In genomic region chr16:77784441-77785356, GRCh38 we compare ENCODE assay signal across 14 cellular contexts. TPM values are rescaled to one million over a fixed set of nuclear protein-coding genes. Genes with fewer than 3 reads are reported as not detected.
DNase-seq lines count a peak whose midpoint lies in the region; ATAC-seq and TF ChIP-seq lines count a peak whose summit lies in the region.
"Had no signal": no experiment of that assay in that cellular context is flagged by ENCODE, and none has a peak within 500 bp of the region (broad histone marks: within the 10 kb centered on the region; RNA-seq: fewer than 3 reads in every experiment).

No MANE protein-coding gene starts in this region.

- H3K4me3 ChIP-seq in ascending aorta (no peak overlapping the region), mesenchymal stem cell (ENCODE audit: insufficient read depth in 1 of 2, low read depth in 1 of 2, low read length in 2 of 2) (no peak overlapping the region)
- H3K4me3 ChIP-seq: right atrium auricular region had no signal

- no peaks in the 10 kb centered on the region for H3K36me3 ChIP-seq in ascending aorta
- H3K36me3 ChIP-seq in mesenchymal stem cell (ENCODE audit: control insufficient read depth in 1 of 2, insufficient read depth in 2 of 2, low read depth in 1 of 2, low read length in 2 of 2), result no peaks in the 10 kb centered on the region
- H3K36me3 ChIP-seq: right atrium auricular region had no signal

- TF ChIP-seq CTCF in CD14-positive monocyte (IDR thresholded peaks at IDR 0.05) (peak; percentile 33), GM13977 (IDR thresholded peaks at IDR 0.05; ENCODE audit: extremely low read depth, insufficient read depth, missing control alignments) (peak; percentile 20), ascending aorta (IDR thresholded peaks at IDR 0.05) (peak in 2 of 3 experiments; percentile 22 to 44)

- no peak overlapping the region for H2AFZ ChIP-seq in mesenchymal stem cell (ENCODE audit: low read depth, low read length)

- no peak overlapping the region for H3K9ac ChIP-seq in mesenchymal stem cell (ENCODE audit: low read length)

- no peak overlapping the region for H3K27ac ChIP-seq in ascending aorta
- H3K27ac ChIP-seq in mesenchymal stem cell (ENCODE audit: low read length, poor library complexity, severe bottlenecking), result no peak overlapping the region
- H3K27ac ChIP-seq: right atrium auricular region had no signal

- no peak overlapping the region for H2BK120ac ChIP-seq in mesenchymal stem cell (ENCODE audit: low read depth, low read length)

- no peak overlapping the region for H3K27ac Mint-ChIP-seq in CD14-positive monocyte
- H3K27ac Mint-ChIP-seq: activated CD4-positive, alpha-beta T cell treated with anti-CD3 and anti-CD28 coated beads, Interleukin-2, amount 10 ng/mL, durations not matched to agents 7 days and 5 days; activated T-helper 2 cell treated with anti-CD3 and anti-CD28 coated beads, Interferon-gamma antibody, Interleukin-2, Interleukin-4, amounts not matched to agents 10 μg/mL and 5 μg/mL and 100 μg/mL, durations not matched to agents 14 hours and 24 hours and 36 hours had no signal

- 93% methylated on average over 36 of the region's 38 CpGs for WGBS in mesenchymal stem cell

- in situ Hi-C loops in GM13977 (cut with MboI; ENCODE audit: low pct_unique_long_range_greater_than_20kb, low sequenced_read_pairs, unreplicated experiment), result no loop called here

- no peak overlapping the region for H2AK5ac ChIP-seq in mesenchymal stem cell (ENCODE audit: low read length, severe bottlenecking)

- intact Hi-C loops in CD14-positive monocyte (cut with micrococcal nuclease) (no loop called here), ascending aorta (cut with DNase I) (loop anchor here (5.0 to 10.0 kb wide), 4 partner anchors 107 to 320 kb away; no protein-coding TSS in a partner anchor)

- H3K36me3 Mint-ChIP-seq in CD14-positive monocyte, result peaks cover 0 to 3% of the 10 kb centered on the region in 2 donors

- no peaks in the 10 kb centered on the region for H3K27me3 ChIP-seq in ascending aorta
- peaks cover 36 to 40% of the 10 kb centered on the region in 2 experiments for H3K27me3 ChIP-seq in mesenchymal stem cell (ENCODE audit: control insufficient read depth in 1 of 2, insufficient read depth in 1 of 2, low read length in 2 of 2)
- H3K27me3 ChIP-seq: right atrium auricular region had no signal

- H4K8ac ChIP-seq in mesenchymal stem cell (ENCODE audit: low read length), result peak overlapping the region; percentile 16

- peaks cover 8% of the 10 kb centered on the region for H3K4me1 Mint-ChIP-seq in CD14-positive monocyte

- no peak overlapping the region for H3K23ac ChIP-seq in mesenchymal stem cell (ENCODE audit: low read length in 2 of 2)

- H3K9me3 ChIP-seq in ascending aorta, result no peaks in the 10 kb centered on the region
- H3K9me3 ChIP-seq in mesenchymal stem cell (ENCODE audit: control insufficient read depth, low read length), result no peaks in the 10 kb centered on the region
- H3K9me3 ChIP-seq: right atrium auricular region had no signal

- no peak overlapping the region for H3K4me3 Mint-ChIP-seq in CD14-positive monocyte
- H3K4me3 Mint-ChIP-seq: activated CD4-positive, alpha-beta T cell treated with anti-CD3 and anti-CD28 coated beads, Interleukin-2, amount 10 ng/mL, durations not matched to agents 7 days and 5 days had no signal

- H3K4me1 ChIP-seq in ascending aorta (peaks cover 0 to 11% of the 10 kb centered on the region in 2 donors), mesenchymal stem cell (ENCODE audit: control insufficient read depth, insufficient read depth, low read depth, low read length) (peaks cover 13% of the 10 kb centered on the region)

- no peak overlapping the region for H3K18ac ChIP-seq in mesenchymal stem cell (ENCODE audit: low read depth in 1 of 2, low read length in 2 of 2)

- H3K14ac ChIP-seq in mesenchymal stem cell (ENCODE audit: low read length in 2 of 2), result no peak overlapping the region

- peaks cover 35 to 37% (median 36%) of the 10 kb centered on the region in 3 donors for H3K27me3 Mint-ChIP-seq in CD14-positive monocyte (ENCODE audit: low read depth in 3 of 3)

- no peaks in the 10 kb centered on the region for H3K79me1 ChIP-seq in mesenchymal stem cell (replicated peaks; ENCODE audit: low read length, poor library complexity, severe bottlenecking)

- H3K9me3 Mint-ChIP-seq in CD14-positive monocyte, result peaks cover 0 to 8% (median 6%) of the 10 kb centered on the region in 7 donors
- H3K9me3 Mint-ChIP-seq: activated CD4-positive, alpha-beta T cell treated with anti-CD3 and anti-CD28 coated beads, Interleukin-2, amount 10 ng/mL, durations not matched to agents 7 days and 5 days; activated T-helper 2 cell treated with anti-CD3 and anti-CD28 coated beads, Interferon-gamma antibody, Interleukin-2, Interleukin-4, amounts not matched to agents 10 μg/mL and 5 μg/mL and 100 μg/mL, durations not matched to agents 14 hours and 24 hours and 36 hours had no signal

- no peak for ATAC-seq in HG02938 (IDR thresholded peaks at IDR 0.05; ENCODE audit: unreplicated experiment)
- no peak for ATAC-seq in GM18520 (IDR thresholded peaks at IDR 0.05; ENCODE audit: unreplicated experiment)
- no peak for ATAC-seq in HG03095 (IDR thresholded peaks at IDR 0.05; ENCODE audit: unreplicated experiment)

- H4K91ac ChIP-seq in mesenchymal stem cell (ENCODE audit: low read length), result peak overlapping the region; percentile 46

- H3K4me2 ChIP-seq in mesenchymal stem cell (ENCODE audit: low read length, poor library complexity, severe bottlenecking), result no peak overlapping the region

- H2BK15ac ChIP-seq in mesenchymal stem cell (ENCODE audit: low read depth, poor library complexity, severe bottlenecking), result peak overlapping the region; percentile 5

- no peak overlapping the region for H3K4ac ChIP-seq in mesenchymal stem cell (ENCODE audit: low read depth in 1 of 2, low read length in 2 of 2)

- no peak overlapping the region for H2BK5ac ChIP-seq in mesenchymal stem cell (ENCODE audit: low read depth, low read length, poor library complexity, severe bottlenecking)

- H2BK12ac ChIP-seq in mesenchymal stem cell (ENCODE audit: low read length in 2 of 2), result no peak overlapping the region

- DNase-seq in CD14-positive monocyte (ENCODE audit: low spot score), result no peak
- no peak for DNase-seq in GM13977 (ENCODE audit: low spot score)
- DNase-seq in ascending aorta (ENCODE audit: low spot score in 2 of 2), result no peak
- no peak for DNase-seq in mesenchymal stem cell
- no peak for DNase-seq in NCI-H1694 treated with DMSO at 0.1 percent for 48 hours (lab: John Stamatoyannopoulos, UW)
- DNase-seq: activated CD4-positive, alpha-beta T cell treated with anti-CD3 and anti-CD28 coated beads, Interleukin-2, amount 10 ng/mL, durations not matched to agents 7 days and 5 days; NCI-H1048; NCI-H774; substantia nigra had no signal

RNA-seq across cellular contexts. Expression of gene VAT1L, which starts 3.7 kb away (rescaled TPM):
- polyA plus RNA-seq in CD14-positive monocyte, result not detected
- 12.6 TPM for total RNA-seq in ascending aorta
- 25.8 TPM for polyA plus RNA-seq in mesenchymal stem cell (2013, experiment 1 of 2)
- polyA plus RNA-seq in mesenchymal stem cell (2013, experiment 2 of 2), result 25.4 TPM
- total RNA-seq: activated CD4-positive, alpha-beta T cell treated with anti-CD3 and anti-CD28 coated beads, Interleukin-2, amount 10 ng/mL, durations not matched to agents 7 days and 5 days; activated T-helper 2 cell treated with anti-CD3 and anti-CD28 coated beads, Interferon-gamma antibody, Interleukin-2, Interleukin-4, amounts not matched to agents 10 μg/mL and 5 μg/mL and 100 μg/mL, durations not matched to agents 14 hours and 24 hours and 36 hours had no signal
